Comparison of ENCODE assay signal across 2 cellular contexts in the genomic region with DNA sequence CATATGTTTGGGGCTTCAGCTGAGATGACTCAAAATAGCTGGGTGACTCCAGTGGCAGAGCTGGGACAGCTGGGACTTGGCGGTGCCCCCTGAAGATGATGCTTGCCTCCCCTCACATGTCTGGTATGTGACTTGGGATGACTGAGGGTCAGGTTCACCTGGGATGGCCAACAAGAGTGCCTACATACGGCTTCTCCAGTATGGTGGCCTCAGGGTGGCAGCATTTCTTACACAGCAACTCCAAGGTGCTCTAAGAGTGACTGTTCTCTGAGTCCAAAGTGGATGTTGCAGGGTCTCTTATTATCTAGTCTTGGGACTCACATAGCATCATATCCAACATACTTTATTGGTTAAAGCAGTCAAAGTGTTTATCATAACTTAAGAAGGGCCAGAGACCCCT.
TF ChIP-seq lines count a peak whose summit lies in the region.

No MANE protein-coding gene starts in this region.

TF ChIP-seq in HepG2, 621 proteins besides CTCF, POLR2A, EP300 and RAD21:
- TF ChIP-seq MTF1 (CRISPR knock-in tag; IDR thresholded peaks at IDR 0.05) (no peak), STAG1 (CRISPR knock-in tag; IDR thresholded peaks at IDR 0.05) (peak; percentile 18; the same call in 1 of the 2 replicates)
- TF ChIP-seq, protein P1, sequence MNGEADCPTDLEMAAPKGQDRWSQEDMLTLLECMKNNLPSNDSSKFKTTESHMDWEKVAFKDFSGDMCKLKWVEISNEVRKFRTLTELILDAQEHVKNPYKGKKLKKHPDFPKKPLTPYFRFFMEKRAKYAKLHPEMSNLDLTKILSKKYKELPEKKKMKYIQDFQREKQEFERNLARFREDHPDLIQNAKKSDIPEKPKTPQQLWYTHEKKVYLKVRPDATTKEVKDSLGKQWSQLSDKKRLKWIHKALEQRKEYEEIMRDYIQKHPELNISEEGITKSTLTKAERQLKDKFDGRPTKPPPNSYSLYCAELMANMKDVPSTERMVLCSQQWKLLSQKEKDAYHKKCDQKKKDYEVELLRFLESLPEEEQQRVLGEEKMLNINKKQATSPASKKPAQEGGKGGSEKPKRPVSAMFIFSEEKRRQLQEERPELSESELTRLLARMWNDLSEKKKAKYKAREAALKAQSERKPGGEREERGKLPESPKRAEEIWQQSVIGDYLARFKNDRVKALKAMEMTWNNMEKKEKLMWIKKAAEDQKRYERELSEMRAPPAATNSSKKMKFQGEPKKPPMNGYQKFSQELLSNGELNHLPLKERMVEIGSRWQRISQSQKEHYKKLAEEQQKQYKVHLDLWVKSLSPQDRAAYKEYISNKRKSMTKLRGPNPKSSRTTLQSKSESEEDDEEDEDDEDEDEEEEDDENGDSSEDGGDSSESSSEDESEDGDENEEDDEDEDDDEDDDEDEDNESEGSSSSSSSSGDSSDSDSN (CRISPR knock-in tag; IDR thresholded peaks at IDR 0.05), result no peak

TF ChIP-seq in H1, 55 proteins besides CTCF, POLR2A, EP300 and RAD21:
- no peak for TF ChIP-seq CBX8 (IDR thresholded peaks at IDR 0.05; ENCODE audit: borderline replicate concordance, low read depth, low read length)
- TF ChIP-seq SIRT6 (IDR thresholded peaks at IDR 0.05; ENCODE audit: low read length), result no peak
